ENCODE assay signal across 19 cellular contexts in the genomic region with DNA sequence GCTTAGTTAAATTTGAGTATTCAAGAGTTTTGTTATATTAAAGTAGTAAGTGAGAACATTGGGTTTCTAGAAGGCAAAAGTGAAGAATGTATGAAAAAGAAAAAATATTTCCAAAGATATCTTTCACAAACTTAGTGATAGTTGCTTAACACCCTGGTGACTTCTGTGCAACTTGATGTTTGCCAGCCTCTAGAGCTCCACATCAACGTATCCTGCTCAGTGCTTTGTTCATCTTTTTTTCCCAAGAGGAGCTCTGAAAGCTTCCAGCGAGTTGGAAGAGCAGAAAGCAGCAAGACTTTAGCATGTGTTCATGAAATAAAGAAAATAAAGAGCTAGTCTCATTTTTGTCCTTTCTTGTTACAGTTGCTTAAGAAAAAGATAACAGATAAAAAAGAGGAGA.
DNase-seq lines count a peak whose midpoint lies in the region; ATAC-seq and TF ChIP-seq lines count a peak whose summit lies in the region.
"Had no signal": no experiment of that assay in that cellular context is flagged by ENCODE, and none has a peak within 500 bp of the region (broad histone marks: within the 10 kb centered on the region; RNA-seq: fewer than 3 reads in every experiment).

No MANE protein-coding gene starts in this region.

- H3K36me3 ChIP-seq in heart left ventricle: no peaks in the 10 kb centered on the region
- H3K36me3 ChIP-seq in gastroesophageal sphincter: no peaks in the 10 kb centered on the region
- H3K36me3 ChIP-seq in aorta (ENCODE audit: control insufficient read depth in 1 of 2, insufficient read depth in 2 of 2, low read length in 1 of 2): no peaks in the 10 kb centered on the region
- H3K36me3 ChIP-seq: BLaER1 treated with 17β-estradiol and CSF1 and Interleukin-3, amounts not matched to agents 10 nM and 100 nM had no signal

- TF ChIP-seq EP300 in gastroesophageal sphincter (IDR thresholded peaks at IDR 0.05): no peak

- no peak overlapping the region for H3K27ac Mint-ChIP-seq in activated T-helper 1 cell treated with anti-CD3 and anti-CD28 coated beads, Interleukin-12 subunit alpha, Interleukin-12 subunit beta, Interleukin-2, Interleukin-4 antibody, amounts not matched to agents 30 ng/mL and 10 ng/mL and 1 ng/mL, durations not matched to agents 14 hours and 24 hours and 36 hours
- H3K27ac Mint-ChIP-seq: B cell; CD4-positive, alpha-beta T cell; CD8-positive, alpha-beta T cell had no signal

- intact Hi-C loops in Right ventricle myocardium inferior (cut with DNase I) (no loop called here), heart left ventricle (cut with DNase I) (no loop called here), left ventricle myocardium superior (cut with micrococcal nuclease) (no loop called here), cardiac septum (cut with DNase I) (no loop called here), aorta (cut with DNase I) (no loop called here)
- intact Hi-C loops in activated T-helper 1 cell treated with anti-CD3 and anti-CD28 coated beads, Interleukin-12 subunit alpha, Interleukin-12 subunit beta, Interleukin-2, Interleukin-4 antibody, amounts not matched to agents 30 ng/mL and 10 ng/mL and 1 ng/mL, durations not matched to agents 14 hours and 24 hours and 36 hours (cut with micrococcal nuclease): no loop called here

- 47 to 59% (median 53%) methylated on average over 2 of the region's 2 CpGs for WGBS in heart left ventricle, 4 donors
- WGBS in gastroesophageal sphincter (ENCODE audit: low coverage in 1 of 2), 2 donors: 22 to 50% methylated on average over 1 to 2 of the region's 2 CpGs
- WGBS in aorta, 2 donors: 9 to 16% methylated on average over 2 of the region's 2 CpGs

- no peak overlapping the region for H3K4me3 ChIP-seq in heart left ventricle
- H3K4me3 ChIP-seq in gastroesophageal sphincter: no peak overlapping the region
- H3K4me3 ChIP-seq in aorta (ENCODE audit: low read length in 2 of 2): no peak overlapping the region
- H3K4me3 ChIP-seq: A549; BLaER1 treated with 17β-estradiol and CSF1 and Interleukin-3, amounts not matched to agents 10 nM and 100 nM had no signal

- no peaks in the 10 kb centered on the region for H3K4me1 Mint-ChIP-seq in activated T-helper 1 cell treated with anti-CD3 and anti-CD28 coated beads, Interleukin-12 subunit alpha, Interleukin-12 subunit beta, Interleukin-2, Interleukin-4 antibody, amounts not matched to agents 30 ng/mL and 10 ng/mL and 1 ng/mL, durations not matched to agents 14 hours and 24 hours and 36 hours (ENCODE audit: low read depth)
- H3K4me1 Mint-ChIP-seq: B cell had no signal

- ATAC-seq in Right ventricle myocardium inferior: peak; percentile 54
- ATAC-seq in heart left ventricle: no peak
- ATAC-seq in left ventricle myocardium superior: peak; percentile 56
- ATAC-seq in gastroesophageal sphincter: peak; percentile 62
- peak; percentile 69 for ATAC-seq in aorta (ENCODE audit: low FRiP score)
- ATAC-seq: A549; CD8-positive, alpha-beta T cell had no signal

- no peak for TF ChIP-seq CTCF in heart left ventricle (IDR thresholded peaks at IDR 0.05)
- no peak for TF ChIP-seq CTCF in gastroesophageal sphincter (IDR thresholded peaks at IDR 0.05)

- TF ChIP-seq POLR2A in heart left ventricle (IDR thresholded peaks at IDR 0.05) (no peak), gastroesophageal sphincter (IDR thresholded peaks at IDR 0.05) (no peak)

- H3K9me3 Mint-ChIP-seq in activated T-helper 1 cell treated with anti-CD3 and anti-CD28 coated beads, Interleukin-12 subunit alpha, Interleukin-12 subunit beta, Interleukin-2, Interleukin-4 antibody, amounts not matched to agents 30 ng/mL and 10 ng/mL and 1 ng/mL, durations not matched to agents 14 hours and 24 hours and 36 hours: no peaks in the 10 kb centered on the region
- H3K9me3 Mint-ChIP-seq: CD4-positive, alpha-beta T cell had no signal

- H3K9me3 ChIP-seq in heart left ventricle (peaks cover 0 to 4% (median 0%) of the 10 kb centered on the region in 12 donors), gastroesophageal sphincter (no peaks in the 10 kb centered on the region), aorta (ENCODE audit: control insufficient read depth, low read length) (no peaks in the 10 kb centered on the region)
- H3K9me3 ChIP-seq: A549; BLaER1 treated with 17β-estradiol and CSF1 and Interleukin-3, amounts not matched to agents 10 nM and 100 nM; Caco-2 had no signal

- DNase-seq in Right ventricle myocardium inferior (ENCODE audit: missing footprints) (no peak), heart left ventricle (no peak), left ventricle myocardium superior (no peak), cardiac septum (ENCODE audit: low spot score) (no peak), aorta (no peak)
- DNase-seq in activated T-helper 1 cell treated with anti-CD3 and anti-CD28 coated beads, Interleukin-12 subunit alpha, Interleukin-12 subunit beta, Interleukin-2, Interleukin-4 antibody, amounts not matched to agents 30 ng/mL and 10 ng/mL and 1 ng/mL, durations not matched to agents 14 hours and 24 hours and 36 hours (ENCODE audit: low spot score): no peak
- DNase-seq: AML-193; Caco-2; Calu3; CD4-positive, alpha-beta T cell; CD8-positive, alpha-beta T cell; DMS79 treated with DMSO at 0.1 percent for 48 hours; GF-D8 had no signal

- no peaks in the 10 kb centered on the region for H3K27me3 Mint-ChIP-seq in activated T-helper 1 cell treated with anti-CD3 and anti-CD28 coated beads, Interleukin-12 subunit alpha, Interleukin-12 subunit beta, Interleukin-2, Interleukin-4 antibody, amounts not matched to agents 30 ng/mL and 10 ng/mL and 1 ng/mL, durations not matched to agents 14 hours and 24 hours and 36 hours (ENCODE audit: insufficient read depth)
- H3K27me3 Mint-ChIP-seq: B cell; CD4-positive, alpha-beta T cell had no signal

- H3K4me3 Mint-ChIP-seq in activated T-helper 1 cell treated with anti-CD3 and anti-CD28 coated beads, Interleukin-12 subunit alpha, Interleukin-12 subunit beta, Interleukin-2, Interleukin-4 antibody, amounts not matched to agents 30 ng/mL and 10 ng/mL and 1 ng/mL, durations not matched to agents 14 hours and 24 hours and 36 hours: no peak overlapping the region
- H3K4me3 Mint-ChIP-seq: B cell; CD4-positive, alpha-beta T cell; CD8-positive, alpha-beta T cell had no signal

- no peaks in the 10 kb centered on the region for H3K4me1 ChIP-seq in heart left ventricle
- no peaks in the 10 kb centered on the region for H3K4me1 ChIP-seq in gastroesophageal sphincter
- peaks cover 2 to 4% of the 10 kb centered on the region in 2 donors for H3K4me1 ChIP-seq in aorta (ENCODE audit: control insufficient read depth in 1 of 2, insufficient read depth in 2 of 2, low read length in 2 of 2)
- H3K4me1 ChIP-seq: A549; BLaER1 treated with 17β-estradiol and CSF1 and Interleukin-3, amounts not matched to agents 10 nM and 100 nM; Caco-2 had no signal

- no peaks in the 10 kb centered on the region for H3K36me3 Mint-ChIP-seq in activated T-helper 1 cell treated with anti-CD3 and anti-CD28 coated beads, Interleukin-12 subunit alpha, Interleukin-12 subunit beta, Interleukin-2, Interleukin-4 antibody, amounts not matched to agents 30 ng/mL and 10 ng/mL and 1 ng/mL, durations not matched to agents 14 hours and 24 hours and 36 hours (ENCODE audit: low read depth)
- H3K36me3 Mint-ChIP-seq: CD8-positive, alpha-beta T cell had no signal

- no peak overlapping the region for H3K27ac ChIP-seq in heart left ventricle
- no peak overlapping the region for H3K27ac ChIP-seq in gastroesophageal sphincter
- no peak overlapping the region for H3K27ac ChIP-seq in aorta (ENCODE audit: low read depth in 1 of 2, low read length in 2 of 2)
- H3K27ac ChIP-seq: 22Rv1; A549; BLaER1 treated with 17β-estradiol and CSF1 and Interleukin-3, amounts not matched to agents 10 nM and 100 nM; C4-2B had no signal

- no peaks in the 10 kb centered on the region for H3K27me3 ChIP-seq in heart left ventricle
- H3K27me3 ChIP-seq in gastroesophageal sphincter: no peaks in the 10 kb centered on the region
- no peaks in the 10 kb centered on the region for H3K27me3 ChIP-seq in aorta (ENCODE audit: control insufficient read depth in 1 of 2, insufficient read depth in 2 of 2, low read length in 1 of 2)
- H3K27me3 ChIP-seq: BLaER1 treated with 17β-estradiol and CSF1 and Interleukin-3, amounts not matched to agents 10 nM and 100 nM had no signal

Comparison
In these comparisons a context has a peak if more than half of its experiments do, and no peak if none do; other contexts are left out.
1. ATAC-seq: peak in Right ventricle myocardium inferior (single experiment), left ventricle myocardium superior (single experiment), gastroesophageal sphincter (single experiment) and aorta (single experiment); none in heart left ventricle (0 of 4).